25 cellular contexts compared by ENCODE assay signal in genomic region chr4:11773798-11774197, GRCh38.
"Had no signal": no experiment of that assay in that cellular context is flagged by ENCODE, and none has a peak within 500 bp of the region (broad histone marks: within the 10 kb centered on the region; RNA-seq: fewer than 3 reads in every experiment).

No MANE protein-coding gene starts in this region.

- FAIRE-seq: kidney, pancreas had no signal

- H3K9ac ChIP-seq: neural progenitor cell had no signal

- H3K9me3 Mint-ChIP-seq: neural progenitor cell; stimulated activated effector memory CD8-positive, alpha-beta T cell treated with anti-CD3 and anti-CD28 coated beads, Interleukin-12 subunit alpha, Interleukin-12 subunit beta, amount 100 ng/mL, for 72 hours had no signal

- DNase-seq: effector CD4-positive, alpha-beta T cell; gastrocnemius medialis; glutamatergic neuron; kidney; left colon; left ventricle myocardium superior; mesenchymal stem cell; midbrain; nucleus accumbens; pancreas; right cardiac atrium; stimulated activated CD4-positive, alpha-beta T cell treated with anti-CD3 and anti-CD28 coated beads, Interleukin-4, amount 100 ng/mL, for 1 hour; stimulated activated CD8-positive, alpha-beta memory T cell treated with anti-CD3 and anti-CD28 coated beads, Interleukin-4, amount 100 ng/mL, for 48 hours; stimulated activated naive CD8-positive, alpha-beta T cell treated with anti-CD3 and anti-CD28 coated beads, Interleukin-15, Interleukin-2, amounts not matched to agents 100 U/mL and 50 U/mL, for 24 hours; tibial artery; upper lobe of left lung; uterus had no signal

- H3K27me3 ChIP-seq: esophagus muscularis mucosa, gastrocnemius medialis, neural progenitor cell, pancreas, tibial artery, upper lobe of left lung, uterus had no signal

- H3K4me1 ChIP-seq: gastrocnemius medialis, neural progenitor cell, pancreas, uterus had no signal

- ATAC-seq: gastrocnemius medialis; left colon; natural killer cell treated with Interleukin-12 subunit alpha and Interleukin-12 subunit beta and Interleukin-15 and Interleukin-18, amount 100 ng/mL, for 72 hours; stimulated activated effector memory CD8-positive, alpha-beta T cell treated with anti-CD3 and anti-CD28 coated beads, Interleukin-12 subunit alpha, Interleukin-12 subunit beta, amount 100 ng/mL, for 72 hours; stimulated activated naive CD8-positive, alpha-beta T cell treated with anti-CD3 and anti-CD28 coated beads, Interleukin-15, Interleukin-2, amounts not matched to agents 100 U/mL and 50 U/mL, for 24 hours had no signal

- H3K4me3 ChIP-seq: coronary artery, esophagus muscularis mucosa, gastrocnemius medialis, lung, neural progenitor cell, pancreas, tibial artery, upper lobe of left lung, uterus had no signal

- H3K4me1 Mint-ChIP-seq: neural progenitor cell; stimulated activated effector memory CD8-positive, alpha-beta T cell treated with anti-CD3 and anti-CD28 coated beads, Interleukin-12 subunit alpha, Interleukin-12 subunit beta, amount 100 ng/mL, for 72 hours had no signal

- H3K27me3 Mint-ChIP-seq: progenitor cell of endocrine pancreas had no signal

- H3K36me3 ChIP-seq: esophagus muscularis mucosa, gastrocnemius medialis, neural progenitor cell, pancreas, tibial artery, upper lobe of left lung, uterus had no signal

- H3K36me3 Mint-ChIP-seq: natural killer cell treated with Interleukin-12 subunit alpha and Interleukin-12 subunit beta and Interleukin-15 and Interleukin-18, amount 100 ng/mL, for 72 hours; neural progenitor cell; stimulated activated effector memory CD8-positive, alpha-beta T cell treated with anti-CD3 and anti-CD28 coated beads, Interleukin-12 subunit alpha, Interleukin-12 subunit beta, amount 100 ng/mL, for 72 hours had no signal

- H3K27ac Mint-ChIP-seq: natural killer cell treated with Interleukin-12 subunit alpha and Interleukin-12 subunit beta and Interleukin-15 and Interleukin-18, amount 100 ng/mL, for 72 hours; neural progenitor cell; progenitor cell of endocrine pancreas; stimulated activated effector memory CD8-positive, alpha-beta T cell treated with anti-CD3 and anti-CD28 coated beads, Interleukin-12 subunit alpha, Interleukin-12 subunit beta, amount 100 ng/mL, for 72 hours had no signal

- H3K9me3 ChIP-seq: esophagus muscularis mucosa, gastrocnemius medialis, pancreas, tibial artery, upper lobe of left lung, uterus had no signal

- H2AFZ ChIP-seq: neural progenitor cell had no signal

- H3K27ac ChIP-seq: epithelial cell of prostate, esophagus muscularis mucosa, gastrocnemius medialis, neural progenitor cell, pancreas, tibial artery, uterus had no signal

- H3K4me2 ChIP-seq: neural progenitor cell had no signal

- H3K4me3 Mint-ChIP-seq: natural killer cell treated with Interleukin-12 subunit alpha and Interleukin-12 subunit beta and Interleukin-15 and Interleukin-18, amount 100 ng/mL, for 72 hours; neural progenitor cell; stimulated activated effector memory CD8-positive, alpha-beta T cell treated with anti-CD3 and anti-CD28 coated beads, Interleukin-12 subunit alpha, Interleukin-12 subunit beta, amount 100 ng/mL, for 72 hours had no signal
